Comparison of ENCODE assay signal across 32 cellular contexts in genomic region chr14:84003316-84003715, GRCh38.
"Had no signal": no experiment of that assay in that cellular context is flagged by ENCODE, and none has a peak within 500 bp of the region (broad histone marks: within the 10 kb centered on the region; RNA-seq: fewer than 3 reads in every experiment).

No MANE protein-coding gene starts in this region.

- H3K36me3 ChIP-seq: ascending aorta, cardiac muscle cell, colonic mucosa, heart right ventricle, left lung, lower lobe of right lung, ovary, prostate gland, upper lobe of left lung had no signal

- ATAC-seq: activated CD4-positive, alpha-beta T cell treated with anti-CD3 and anti-CD28 coated beads for 36 hours; activated CD8-positive, alpha-beta memory T cell treated with anti-CD3 and anti-CD28 coated beads, Interleukin-2, amount 10 ng/mL, durations not matched to agents 7 days and 5 days; activated CD8-positive, alpha-beta T cell treated with anti-CD3 and anti-CD28 coated beads, Interleukin-2, amount 10 ng/mL, durations not matched to agents 7 days and 5 days; activated T-cell treated with anti-CD3 and anti-CD28 coated beads, Interleukin-2, amount 50 U/mL, for 72 hours; effector memory CD8-positive, alpha-beta T cell; esophagus mucosa; foreskin keratinocyte; heart right ventricle; left lung; lower lobe of right lung; mucosa of descending colon; natural killer cell treated with Interleukin-12 subunit alpha and Interleukin-12 subunit beta and Interleukin-15 and Interleukin-18, amount 100 ng/mL, for 72 hours; sciatic nerve; stimulated activated effector memory CD8-positive, alpha-beta T cell treated with anti-CD3 and anti-CD28 coated beads, Interleukin-12 subunit alpha, Interleukin-12 subunit beta, amount 100 ng/mL, for 72 hours; T-cell had no signal

- DNase-seq: activated CD4-positive, alpha-beta T cell treated with anti-CD3 and anti-CD28 coated beads for 36 hours; activated CD4-positive, CD25-positive, alpha-beta regulatory T cell; activated CD8-positive, alpha-beta memory T cell treated with anti-CD3 and anti-CD28 coated beads, Interleukin-2, amount 10 ng/mL, durations not matched to agents 7 days and 5 days; activated CD8-positive, alpha-beta T cell treated with anti-CD3 and anti-CD28 coated beads, Interleukin-2, amount 10 ng/mL, durations not matched to agents 7 days and 5 days; activated effector memory CD4-positive, alpha-beta T cell treated with Interleukin-2 at 50 U/mL for 16 hours; activated naive CD4-positive, alpha-beta T cell treated with anti-CD3 and anti-CD28 coated beads for 36 hours; activated naive CD8-positive, alpha-beta T cell treated with anti-CD3 and anti-CD28 coated beads for 36 hours; activated T-cell treated with anti-CD3 and anti-CD28 coated beads, Interleukin-2, amount 50 U/mL, for 72 hours; cerebellar nuclear complex; colonic mucosa; effector memory CD8-positive, alpha-beta T cell; foreskin keratinocyte; heart right ventricle; kidney glomerular epithelial cell; left lung; lower lobe of right lung; mesendoderm; mucosa of descending colon; ovary; retina; stimulated activated CD4-positive, alpha-beta T cell treated with anti-CD3 and anti-CD28 coated beads, Interleukin-12 subunit alpha, Interleukin-12 subunit beta, amount 100 ng/mL, for 4 hours; stimulated activated CD4-positive, alpha-beta T cell treated with anti-CD3 and anti-CD28 coated beads, Interleukin-4, amount 100 ng/mL, for 24 hours; T-cell; upper lobe of left lung had no signal

- H3K9me3 ChIP-seq: ascending aorta, colonic mucosa, lower lobe of right lung, ovary, prostate gland, upper lobe of left lung had no signal

- H3K27me3 ChIP-seq: ascending aorta, cardiac muscle cell, colonic mucosa, foreskin keratinocyte, heart right ventricle, left lung, ovary, upper lobe of left lung had no signal

- H3K4me3 ChIP-seq: ascending aorta, cardiac muscle cell, colonic mucosa, heart right ventricle, left lung, lower lobe of right lung, mucosa of descending colon, ovary, prostate gland, skin epidermis, upper lobe of left lung had no signal

- H3K4me1 ChIP-seq: ascending aorta, colonic mucosa, foreskin keratinocyte, left lung, lower lobe of right lung, prostate gland, upper lobe of left lung had no signal

- H3K27ac ChIP-seq: ascending aorta, cardiac muscle cell, colonic mucosa, foreskin keratinocyte, heart right ventricle, left lung, lower lobe of right lung, ovary, prostate gland, skin epidermis, upper lobe of left lung had no signal
